In genomic region chr9:104856413-104856941, GRCh38 we compare ENCODE assay signal across 16 cellular contexts.
DNase-seq lines count a peak whose midpoint lies in the region; ATAC-seq, FAIRE-seq and TF ChIP-seq lines count a peak whose summit lies in the region.
"Had no signal": no experiment of that assay in that cellular context is flagged by ENCODE, and none has a peak within 500 bp of the region (broad histone marks: within the 10 kb centered on the region; RNA-seq: fewer than 3 reads in every experiment).

No MANE protein-coding gene starts in this region.

- H3K4me3 Mint-ChIP-seq in GM23338 = no peak overlapping the region
- H3K4me3 Mint-ChIP-seq: CD4-positive, CD25-positive, alpha-beta regulatory T cell; stimulated activated naive CD8-positive, alpha-beta T cell treated with anti-CD3 and anti-CD28 coated beads, Interleukin-15, amount 100 ng/mL, for 72 hours had no signal

- peaks cover 7 to 28% of the 10 kb centered on the region in 2 experiments; a peak in 3 of 4 replicates for H3K79me1 ChIP-seq in IMR-90 (ENCODE audit: low read depth in 1 of 2, low read length in 2 of 2)

- peaks cover 53% of the 10 kb centered on the region for H3K36me3 ChIP-seq in IMR-90 (ENCODE audit: control insufficient read depth, insufficient read depth, low read length)
- no peaks in the 10 kb centered on the region for H3K36me3 ChIP-seq in bronchial epithelial cell (ENCODE audit: control insufficient read depth, insufficient read depth, low read length)
- H3K36me3 ChIP-seq in psoas muscle (ENCODE audit: insufficient read depth in 1 of 2, low read depth in 1 of 2) = peaks cover 2 to 88% of the 10 kb centered on the region in 2 donors
- H3K36me3 ChIP-seq in GM23338 (ENCODE audit: insufficient read depth) = no peaks in the 10 kb centered on the region

- H2AK5ac ChIP-seq in IMR-90 (ENCODE audit: low read depth, low read length) = no peak overlapping the region

- H3F3A ChIP-seq in GM23338 (replicated peaks; ENCODE audit: low read depth) = no peaks in the 10 kb centered on the region; the same call in 1 of the 2 replicates

- FAIRE-seq in bronchial epithelial cell (lab: Jason Lieb, UNC) = no peak
- FAIRE-seq: H54 had no signal

- peak; percentile 25; the same call in 1 of the 2 replicates for ATAC-seq in IMR-90 (ENCODE audit: low read depth)
- ATAC-seq in psoas muscle = peak in 1 of 4 donors; percentile 24
- ATAC-seq in GM23338 = no peak
- no peak for ATAC-seq in HG03108 (IDR thresholded peaks at IDR 0.05; ENCODE audit: unreplicated experiment)
- no peak for ATAC-seq in HG02642 (IDR thresholded peaks at IDR 0.05; ENCODE audit: poor library complexity, unreplicated experiment)
- ATAC-seq: gastroesophageal sphincter; left lung; stimulated activated naive CD8-positive, alpha-beta T cell treated with anti-CD3 and anti-CD28 coated beads, Interleukin-15, amount 100 ng/mL, for 72 hours had no signal

- dilution Hi-C loops in IMR-90 (cut with HindIII; ENCODE audit: low sequenced_read_pairs, unreplicated experiment) = no loop called here

- H2BK120ac ChIP-seq in IMR-90 (ENCODE audit: low read depth, low read length) = no peak overlapping the region

- H3K27ac Mint-ChIP-seq in GM23338 = no peak overlapping the region
- H3K27ac Mint-ChIP-seq: CD4-positive, CD25-positive, alpha-beta regulatory T cell; stimulated activated naive CD8-positive, alpha-beta T cell treated with anti-CD3 and anti-CD28 coated beads, Interleukin-15, amount 100 ng/mL, for 72 hours had no signal

- no peak overlapping the region for H2AFZ ChIP-seq in IMR-90 (replicated peaks; ENCODE audit: low read length, poor library complexity)
- no peak overlapping the region for H2AFZ ChIP-seq in GM23338

- no peak overlapping the region for H3K4ac ChIP-seq in IMR-90 (ENCODE audit: low read depth, low read length)

- whole genome bisulfite sequencing in IMR-90 (ENCODE audit: extremely low coverage in 2 of 2, insufficient read length in 1 of 2), 2 experiments = no CpG with 5 or more reads among the region's 5 CpGs
- 66 to 87% (median 66%) methylated on average over 5 of the region's 5 CpGs for WGBS in psoas muscle, 3 donors

- TF ChIP-seq CTCF in IMR-90 (conservative IDR thresholded peaks at IDR 0.05; ENCODE audit: low read depth, low read length) = no peak
- TF ChIP-seq CTCF in bronchial epithelial cell (IDR thresholded peaks at IDR 0.05; ENCODE audit: insufficient read depth, low read length, severe bottlenecking) = no peak
- TF ChIP-seq CTCF in psoas muscle (IDR thresholded peaks at IDR 0.05) = no peak
- TF ChIP-seq CTCF in GM23338 (conservative IDR thresholded peaks at IDR 0.05; ENCODE audit: low read depth in 2 of 2) = no peak

- in situ Hi-C loops in IMR-90 (cut with MboI; ENCODE audit: low sequenced_read_pairs) = no loop called here

- H3K4me1 Mint-ChIP-seq in GM23338 = peaks cover 18% of the 10 kb centered on the region
- H3K4me1 Mint-ChIP-seq: stimulated activated naive CD8-positive, alpha-beta T cell treated with anti-CD3 and anti-CD28 coated beads, Interleukin-15, amount 100 ng/mL, for 72 hours had no signal

- no peak overlapping the region for H4K5ac ChIP-seq in IMR-90 (ENCODE audit: low read depth, low read length)

- no peak overlapping the region for H4K91ac ChIP-seq in IMR-90 (ENCODE audit: insufficient read depth, low read depth, low read length)

- CTCF ChIA-PET in IMR-90 (lab: Yijun Ruan, JAX) = no interaction called here

- no peak overlapping the region for H2BK5ac ChIP-seq in IMR-90 (ENCODE audit: low read depth, low read length, poor library complexity, severe bottlenecking)

- H3K9me1 ChIP-seq in IMR-90 (ENCODE audit: insufficient read depth, low read length) = peaks cover 16% of the 10 kb centered on the region

- no peak overlapping the region for H3K18ac ChIP-seq in IMR-90 (ENCODE audit: low read depth, low read length)

- H2BK20ac ChIP-seq in IMR-90 (ENCODE audit: low read depth, low read length) = no peak overlapping the region

- no peak overlapping the region for H3K23ac ChIP-seq in IMR-90 (ENCODE audit: low read depth, low read length)

- H3K56ac ChIP-seq in IMR-90 (ENCODE audit: extremely low read depth, insufficient read depth, low read length) = no peak overlapping the region

- TF ChIP-seq POLR2A in IMR-90 (IDR thresholded peaks at IDR 0.05; ENCODE audit: low read depth, low read length) = no peak

- H3K36me3 Mint-ChIP-seq in GM23338 (ENCODE audit: low read depth) = peaks cover 40% of the 10 kb centered on the region; the same call in 2 of the 3 replicates

- H3K27me3 Mint-ChIP-seq in GM23338 (ENCODE audit: insufficient read depth, low read depth, poor library complexity) = no peaks in the 10 kb centered on the region
- H3K27me3 Mint-ChIP-seq: CD4-positive, CD25-positive, alpha-beta regulatory T cell; stimulated activated naive CD8-positive, alpha-beta T cell treated with anti-CD3 and anti-CD28 coated beads, Interleukin-15, amount 100 ng/mL, for 72 hours had no signal

- H3K9ac ChIP-seq in IMR-90 (ENCODE audit: low read depth, low read length) = no peak overlapping the region

- no peaks in the 10 kb centered on the region for H3K79me2 ChIP-seq in GM23338 (replicated peaks; ENCODE audit: insufficient read depth)

- no peak overlapping the region for H2BK15ac ChIP-seq in IMR-90 (ENCODE audit: low read depth, low read length)

- peaks cover 13% of the 10 kb centered on the region for H3K4me1 ChIP-seq in IMR-90 (ENCODE audit: control insufficient read depth, insufficient read depth, low read length)
- peaks cover 10% of the 10 kb centered on the region for H3K4me1 ChIP-seq in psoas muscle
- H3K4me1 ChIP-seq in GM23338 (ENCODE audit: insufficient read depth) = peaks cover 5% of the 10 kb centered on the region

- TF ChIP-seq RAD21 in IMR-90 (IDR thresholded peaks at IDR 0.05; ENCODE audit: low read length) = no peak

- H3K9me3 Mint-ChIP-seq in GM23338 = no peaks in the 10 kb centered on the region
- H3K9me3 Mint-ChIP-seq: CD4-positive, CD25-positive, alpha-beta regulatory T cell; stimulated activated naive CD8-positive, alpha-beta T cell treated with anti-CD3 and anti-CD28 coated beads, Interleukin-15, amount 100 ng/mL, for 72 hours had no signal

- intact Hi-C loops in IMR-90 (cut with micrococcal nuclease) = no loop called here
- intact Hi-C loops in psoas muscle (cut with DNase I) = no loop called here

- no peak overlapping the region for H2AK9ac ChIP-seq in IMR-90 (replicated peaks; ENCODE audit: low read depth, low read length, poor library complexity)

- peaks cover 23% of the 10 kb centered on the region for H4K20me1 ChIP-seq in IMR-90 (ENCODE audit: insufficient read depth, low read length)
- no peaks in the 10 kb centered on the region for H4K20me1 ChIP-seq in GM23338 (replicated peaks; ENCODE audit: insufficient read depth)

- peak; percentile 38 for DNase-seq in IMR-90
- DNase-seq in NCI-H2196 treated with DMSO at 0.1 percent for 48 hours (lab: John Stamatoyannopoulos, UW; ENCODE audit: unreplicated experiment) = peak; percentile 54
- peak; percentile 92 for DNase-seq in bronchial epithelial cell (ENCODE audit: low read depth)
- DNase-seq in psoas muscle = no peak
- DNase-seq in GM23338 (ENCODE audit: low spot score) = no peak
- no peak for DNase-seq in activated naive CD4-positive, alpha-beta T cell (lab: John Stamatoyannopoulos, UW)
- DNase-seq: activated gamma-delta T cell treated with Interleukin-2 at 50 U/mL for 16 hours; CD4-positive, CD25-positive, alpha-beta regulatory T cell; KBM-7; left lung; stimulated activated naive CD8-positive, alpha-beta T cell treated with anti-CD3 and anti-CD28 coated beads, Interleukin-15, amount 100 ng/mL, for 72 hours had no signal

- POLR2A ChIA-PET in IMR-90 (lab: Charles Lee; ENCODE audit: unreplicated experiment) = no interaction called here

- H3K9me2 ChIP-seq in GM23338 (ENCODE audit: insufficient read depth) = no peaks in the 10 kb centered on the region

- no peaks in the 10 kb centered on the region for H3K9me3 ChIP-seq in IMR-90 (ENCODE audit: control insufficient read depth, insufficient read depth, low read length)
- H3K9me3 ChIP-seq in psoas muscle = no peaks in the 10 kb centered on the region
- H3K9me3 ChIP-seq: gastroesophageal sphincter, left lung, neutrophil had no signal

- H4K8ac ChIP-seq in IMR-90 (ENCODE audit: low read depth in 2 of 2, low read length in 2 of 2) = no peak overlapping the region

- H3K27me3 ChIP-seq in IMR-90 (ENCODE audit: control insufficient read depth, insufficient read depth, low read length) (no peaks in the 10 kb centered on the region), bronchial epithelial cell (ENCODE audit: control insufficient read depth, insufficient read depth, low read length) (no peaks in the 10 kb centered on the region), psoas muscle (ENCODE audit: insufficient read depth in 3 of 3, low read length in 2 of 3) (no peaks in the 10 kb centered on the region), GM23338 (ENCODE audit: insufficient read depth) (no peaks in the 10 kb centered on the region)
- H3K27me3 ChIP-seq: gastroesophageal sphincter, left lung, neutrophil had no signal

- H3K27ac ChIP-seq in IMR-90 (ENCODE audit: insufficient read depth, low read length) = no peak overlapping the region
- H3K27ac ChIP-seq in psoas muscle = peak overlapping the region; percentile 11
- H3K27ac ChIP-seq in GM23338 (ENCODE audit: low read depth) = no peak overlapping the region
- H3K27ac ChIP-seq: neutrophil had no signal

- H3K14ac ChIP-seq in IMR-90 (replicated peaks; ENCODE audit: low read depth, low read length) = no peak overlapping the region

- H3K4me2 ChIP-seq in IMR-90 (ENCODE audit: low read depth, low read length) (no peak overlapping the region), GM23338 (no peak overlapping the region)

- no peak overlapping the region for H3K4me3 ChIP-seq in IMR-90 (ENCODE audit: insufficient read depth, low read depth, low read length)
- no peak overlapping the region for H3K4me3 ChIP-seq in bronchial epithelial cell (ENCODE audit: low read depth, low read length)
- no peak overlapping the region for H3K4me3 ChIP-seq in psoas muscle
- no peak overlapping the region for H3K4me3 ChIP-seq in GM23338
- H3K4me3 ChIP-seq: gastroesophageal sphincter, left lung had no signal

- BruUV-seq in IMR-90 (replicated peaks; lab: Mats Ljungman, UMichigan) = no TSS peak

TF ChIP-seq in IMR-90, 13 proteins besides CTCF, POLR2A, EP300 and RAD21 (continues in another document):
- TF ChIP-seq RCOR1 (IDR thresholded peaks at IDR 0.05; ENCODE audit: insufficient replicate concordance, low read length) (no peak), NFE2L2 (IDR thresholded peaks at IDR 0.05; ENCODE audit: low read depth, low read length) (no peak), MXI1 (IDR thresholded peaks at IDR 0.05; ENCODE audit: borderline replicate concordance, low read depth, low read length) (no peak)

TF ChIP-seq in GM23338, 12 proteins besides CTCF, POLR2A, EP300 and RAD21 (continues in another document):
- no peak for TF ChIP-seq ETS1 (IDR thresholded peaks at IDR 0.05)

Comparison
In these comparisons a context has a peak if more than half of its experiments do, and no peak if none do; other contexts are left out.
1. DNase-seq: peak in IMR-90 (single experiment), NCI-H2196 treated with DMSO at 0.1 percent for 48 hours (single experiment) and bronchial epithelial cell (single experiment); none in psoas muscle (0 of 2), GM23338 (single experiment) and activated naive CD4-positive, alpha-beta T cell (0 of 4).